ENCODE assay signal across 10 cellular contexts in the genomic region with DNA sequence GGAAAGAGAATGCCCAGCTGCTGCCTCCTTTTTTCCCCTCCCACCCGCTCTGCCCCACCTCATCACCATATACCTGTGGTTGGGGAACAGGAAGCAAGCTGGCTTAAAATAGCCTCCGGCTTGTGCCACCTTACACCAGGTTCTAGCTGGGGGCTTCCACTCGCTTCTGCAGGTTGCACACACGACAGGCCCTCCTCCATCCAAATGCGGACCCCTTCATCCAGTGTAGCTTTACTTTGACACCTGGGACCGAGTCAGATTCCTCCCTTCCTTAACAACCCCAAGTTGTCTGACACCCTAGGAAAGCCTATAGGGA. TPM values are rescaled to one million over a fixed set of nuclear protein-coding genes. Genes with fewer than 3 reads are reported as not detected.
DNase-seq lines count a peak whose midpoint lies in the region; ATAC-seq, FAIRE-seq and TF ChIP-seq lines count a peak whose summit lies in the region.
"Had no signal": no experiment of that assay in that cellular context is flagged by ENCODE, and none has a peak within 500 bp of the region (broad histone marks: within the 10 kb centered on the region; RNA-seq: fewer than 3 reads in every experiment).

No MANE protein-coding gene starts in this region.

- CTCF ChIA-PET in CD4-positive, alpha-beta T cell (lab: Charles Lee) = interaction anchor here (1.0 to 1.3 kb wide), 3 partner anchors 11 to 166 kb away, joined by 3 to 5 read pairs (median 4); no protein-coding TSS in a partner anchor
- CTCF ChIA-PET in K562 (lab: Yijun Ruan, JAX; ENCODE audit: low intra/inter-chr PET ratio) = no interaction called here

- H3K36me3 ChIP-seq in HUES64 (ENCODE audit: insufficient read depth, low read length) = peaks cover 3% of the 10 kb centered on the region; the same call in 1 of the 2 replicates
- H3K36me3 ChIP-seq in K562 (ENCODE audit: control insufficient read depth, insufficient read depth, low read length) = no peaks in the 10 kb centered on the region
- no peaks in the 10 kb centered on the region for H3K36me3 ChIP-seq in muscle layer of duodenum (ENCODE audit: control insufficient read depth in 1 of 2, insufficient read depth in 2 of 2, low read length in 2 of 2)
- H3K36me3 ChIP-seq: vagina had no signal

- no peak for TF ChIP-seq CTCF in CD4-positive, alpha-beta T cell (IDR thresholded peaks at IDR 0.05)
- TF ChIP-seq CTCF in K562 (IDR thresholded peaks at IDR 0.05 in 2 of 3, conservative IDR thresholded peaks at IDR 0.05 in 1 of 3; ENCODE audit: insufficient read depth in 2 of 3, low read depth in 1 of 3, low read length in 3 of 3) = no peak
- no peak for TF ChIP-seq CTCF in osteocyte (IDR thresholded peaks at IDR 0.05)

- BruUV-seq in K562 (replicated peaks; lab: Mats Ljungman, UMichigan) = no TSS peak

- no peaks in the 10 kb centered on the region for H3K36me3 Mint-ChIP-seq in CD4-positive, alpha-beta T cell (ENCODE audit: low read depth)
- H3K36me3 Mint-ChIP-seq in osteocyte (ENCODE audit: unreplicated experiment) = no peaks in the 10 kb centered on the region

- peak overlapping the region; percentile 54; the same call in 1 of the 2 replicates for H3K4me2 ChIP-seq in K562 (ENCODE audit: insufficient read depth, low read length)

- H3K9ac ChIP-seq in HUES64 (ENCODE audit: low read depth, low read length) (no peak overlapping the region), K562 (ENCODE audit: insufficient read depth in 1 of 2, low read depth in 2 of 2, low read length in 2 of 2) (peak overlapping the region in 1 of 2 experiments; percentile 15; a peak in 1 of 4 replicates)

- peak overlapping the region; percentile 88 for H3K4me3 Mint-ChIP-seq in CD4-positive, alpha-beta T cell
- no peak overlapping the region for H3K4me3 Mint-ChIP-seq in osteocyte (ENCODE audit: unreplicated experiment)

- FAIRE-seq in K562 (lab: Jason Lieb, UNC) = no peak

- no peaks in the 10 kb centered on the region for H3K27me3 ChIP-seq in CD4-positive, alpha-beta T cell (ENCODE audit: control insufficient read depth, insufficient read depth, low read length)
- H3K27me3 ChIP-seq in HUES64 (ENCODE audit: insufficient read depth, low read length) (no peaks in the 10 kb centered on the region), K562 (ENCODE audit: control insufficient read depth in 2 of 2, insufficient read depth in 2 of 2, low read length in 2 of 2) (peaks cover 0 to 12% of the 10 kb centered on the region in 2 experiments; a peak in 2 of 5 replicates), muscle layer of duodenum (ENCODE audit: low read depth, low read length) (no peaks in the 10 kb centered on the region)
- H3K27me3 ChIP-seq: vagina had no signal

- TF ChIP-seq EP300 in K562 (IDR thresholded peaks at IDR 0.05; ENCODE audit: low read length) = no peak

- H3K27ac Mint-ChIP-seq in CD4-positive, alpha-beta T cell = peak overlapping the region; percentile 90
- H3K27ac Mint-ChIP-seq in osteocyte (ENCODE audit: unreplicated experiment) = no peak overlapping the region

- no peaks in the 10 kb centered on the region for H3K9me1 ChIP-seq in K562 (ENCODE audit: control insufficient read depth, insufficient read depth, low read length)

- H3K4me1 ChIP-seq in HUES64 (ENCODE audit: insufficient read depth, low read length) (peaks cover 64% of the 10 kb centered on the region), K562 (replicated peaks in 1 of 2; ENCODE audit: control insufficient read depth in 2 of 2, insufficient read depth in 2 of 2, low read length in 2 of 2) (peaks cover 19 to 32% of the 10 kb centered on the region in 2 experiments), muscle layer of duodenum (ENCODE audit: control insufficient read depth in 1 of 2, insufficient read depth in 2 of 2, low read length in 2 of 2) (peaks cover 14 to 42% of the 10 kb centered on the region in 2 donors)

- WGBS in HUES64 = 50% methylated on average over 6 of the region's 6 CpGs
- WGBS in K562 (ENCODE audit: insufficient coverage, low coverage, missing lambda C conversion rate) = 37% methylated on average over 6 of the region's 6 CpGs

- no peak for TF ChIP-seq RAD21 in K562 (CRISPR knock-in tag; conservative IDR thresholded peaks at IDR 0.05 in 1 of 2, IDR thresholded peaks at IDR 0.05 in 1 of 2)

- in situ Hi-C loops in K562 (cut with MboI) = no loop called here

- H3K79me2 ChIP-seq in K562 (ENCODE audit: control insufficient read depth, insufficient read depth, low read length) = no peaks in the 10 kb centered on the region

- no peak overlapping the region for H3K27ac ChIP-seq in CD4-positive, alpha-beta T cell (ENCODE audit: low read depth, low read length)
- H3K27ac ChIP-seq in HUES64 (ENCODE audit: low read depth, low read length) = peak overlapping the region; percentile 56
- 0 out of 3 replicates have a peak overlapping the region, but pooled peaks have one; percentile 5 for H3K27ac ChIP-seq in K562 (ENCODE audit: extremely low read depth, low read depth, low read length)
- peak overlapping the region; percentile 82 for H3K27ac ChIP-seq in muscle layer of duodenum (ENCODE audit: low read length)

- POLR2A ChIA-PET in CD4-positive, alpha-beta T cell (lab: Charles Lee) = interaction anchor here (0.6 to 1.5 kb wide), 7 partner anchors 11 to 190 kb away, joined by 3 to 6 read pairs (median 3); no protein-coding TSS in a partner anchor
- POLR2A ChIA-PET in K562 (lab: Yijun Ruan, JAX) = interaction anchor here (0.6 to 1.5 kb wide), 8 partner anchors 8 to 140 kb away, joined by 3 to 5 read pairs (median 3); no protein-coding TSS in a partner anchor

- ATAC-seq in CD4-positive, alpha-beta T cell (ENCODE audit: poor library complexity) = no peak
- ATAC-seq in K562 (no peak), GM19455 (IDR thresholded peaks at IDR 0.05; ENCODE audit: unreplicated experiment) (no peak)

- peaks cover 5% of the 10 kb centered on the region for H3K27me3 Mint-ChIP-seq in CD4-positive, alpha-beta T cell
- peaks cover 52% of the 10 kb centered on the region for H3K27me3 Mint-ChIP-seq in osteocyte (ENCODE audit: unreplicated experiment)

- no peaks in the 10 kb centered on the region for H3K9me3 ChIP-seq in CD4-positive, alpha-beta T cell (ENCODE audit: control insufficient read depth, low read length)
- no peaks in the 10 kb centered on the region for H3K9me3 ChIP-seq in HUES64 (ENCODE audit: insufficient read depth, low read depth, low read length)
- H3K9me3 ChIP-seq in K562 (replicated peaks; ENCODE audit: control insufficient read depth, insufficient read depth, low read depth, low read length) = no peaks in the 10 kb centered on the region
- H3K9me3 ChIP-seq in muscle layer of duodenum (ENCODE audit: control insufficient read depth in 1 of 2, low read length in 2 of 2) = no peaks in the 10 kb centered on the region
- H3K9me3 ChIP-seq: vagina had no signal

- no peaks in the 10 kb centered on the region for H3K9me3 Mint-ChIP-seq in CD4-positive, alpha-beta T cell
- no peaks in the 10 kb centered on the region for H3K9me3 Mint-ChIP-seq in osteocyte (ENCODE audit: unreplicated experiment)

- H3K4me3 ChIP-seq in HUES64 (ENCODE audit: low read length) (no peak overlapping the region), K562 (no peak overlapping the region), muscle layer of duodenum (ENCODE audit: low read depth in 1 of 2, low read length in 2 of 2) (no peak overlapping the region)
- H3K4me3 ChIP-seq: vagina had no signal

- H4K20me1 ChIP-seq in K562 (replicated peaks; ENCODE audit: control insufficient read depth, insufficient read depth, low read length) = no peaks in the 10 kb centered on the region

- DNase-seq in CD4-positive, alpha-beta T cell = no peak
- no peak for DNase-seq in K562 (ENCODE audit: extremely low read depth in 1 of 4, low spot score in 3 of 4)
- DNase-seq in osteocyte (ENCODE audit: extremely low spot score, unreplicated experiment) = no peak
- DNase-seq in NCI-H1436 treated with DMSO at 0.1 percent for 48 hours (lab: John Stamatoyannopoulos, UW) = no peak
- DNase-seq in NCI-H524 (lab: John Stamatoyannopoulos, UW) = no peak
- DNase-seq: SW 1271 had no signal

- peak overlapping the region; percentile 85 for H2AFZ ChIP-seq in K562 (ENCODE audit: low read depth, low read length)

- intact Hi-C loops in CD4-positive, alpha-beta T cell (cut with DNase I, micrococcal nuclease) = loop anchor here in 1 of 2 experiments (5.0 kb wide), 1 partner anchor 46 kb away; no protein-coding TSS in a partner anchor
- intact Hi-C loops in K562 (cut with micrococcal nuclease) = no loop called here

- H3K4me1 Mint-ChIP-seq in CD4-positive, alpha-beta T cell (ENCODE audit: low read depth) = peaks cover 26% of the 10 kb centered on the region
- peaks cover 8% of the 10 kb centered on the region for H3K4me1 Mint-ChIP-seq in osteocyte (ENCODE audit: unreplicated experiment)

- no peak for TF ChIP-seq POLR2A in K562 (conservative IDR thresholded peaks at IDR 0.05)

RNA-seq across cellular contexts. Expression of a gene that starts 14.6 kb away (rescaled TPM):
- total RNA-seq in CD4-positive, alpha-beta T cell = not detected
- 4.1 TPM for polyA plus RNA-seq in HUES64 (2013, experiment 1 of 2)
- polyA plus RNA-seq in HUES64 (2013, experiment 2 of 2) = 7.0 TPM
- total RNA-seq in K562 (2011; cell fraction: chromatin; rRNA removed; ENCODE audit: low replicate concordance) = 5.4 and 17.4 TPM in 2 replicates
- 5.8 and 9.7 TPM in 2 replicates for total RNA-seq in K562 (2011; cell fraction: nucleolus; rRNA removed)
- total RNA-seq in K562 (2011; cell fraction: nucleoplasm; rRNA removed) = 7.8 and 9.5 TPM in 2 replicates
- total RNA-seq in K562 (2014; rRNA removed) (0.37 and 0.73 TPM in 2 replicates), K562 (2014; rRNA removed; fragmentation: Illumina TruSeq; extraction: Trizol) (0.73 and 1.1 TPM in 2 replicates), K562 (2015; rRNA removed; fragmentation: Illumina TruSeq; extraction: Trizol) (0.45 and 0.47 TPM in 2 replicates), K562 (2021) (0.83 and 1.0 TPM in 2 replicates), osteocyte (not detected in 2 replicates)
- polyA plus RNA-seq in K562 (2011; rRNA removed) (3.4 and 5.9 TPM in 2 replicates), K562 (2014; fragmentation: Illumina TruSeq; extraction: Trizol) (1.2 and 1.6 TPM in 2 replicates), K562 (2014; fragmentation: Nextera tagmentation; extraction: Ambion mirVana) (under 1 TPM; 0.10 to 0.17 TPM), K562 (2014; rRNA removed) (0.84 and 1.3 TPM in 2 replicates)
- 2.6 and 3.6 TPM in 2 replicates for polyA plus RNA-seq in K562 (2011; cell fraction: cytosol; rRNA removed)
- 7.5 and 19.7 TPM in 2 replicates for polyA plus RNA-seq in K562 (2011; cell fraction: nucleus; rRNA removed)
- 1.2 and 3.3 TPM in 2 replicates for polyA plus RNA-seq in K562 (2012)
- polyA minus RNA-seq in K562 (2011; rRNA and poly(A)+ RNA removed) = 3.0 and 5.2 TPM in 2 replicates
- 0.55 and 1.3 TPM in 2 replicates for polyA minus RNA-seq in K562 (2011; cell fraction: cytosol; rRNA and poly(A)+ RNA removed)
- polyA minus RNA-seq in K562 (2011; cell fraction: nucleus; rRNA and poly(A)+ RNA removed) = 3.4 and 4.8 TPM in 2 replicates

RNA-seq across cellular contexts. Expression of a gene that starts 19.4 kb away (rescaled TPM):
- total RNA-seq in CD4-positive, alpha-beta T cell = not detected
- 9.5 TPM for polyA plus RNA-seq in HUES64 (2013, experiment 1 of 2)
- 16.9 TPM for polyA plus RNA-seq in HUES64 (2013, experiment 2 of 2)
- 2.9 and 13.1 TPM in 2 replicates for total RNA-seq in K562 (2011; cell fraction: chromatin; rRNA removed; ENCODE audit: low replicate concordance)
- total RNA-seq in K562 (2011; cell fraction: nucleolus; rRNA removed) = 6.3 and 10.7 TPM in 2 replicates
- total RNA-seq in K562 (2011; cell fraction: nucleoplasm; rRNA removed) = 4.1 and 5.0 TPM in 2 replicates
- total RNA-seq in K562 (2014; rRNA removed) = 0.54 and 1.0 TPM in 2 replicates
- 0.36 and 0.41 TPM in 2 replicates for total RNA-seq in K562 (2014; rRNA removed; fragmentation: Illumina TruSeq; extraction: Trizol)
- 0.79 and 0.80 TPM in 2 replicates for total RNA-seq in K562 (2015; rRNA removed; fragmentation: Illumina TruSeq; extraction: Trizol)
- 0.47 and 0.60 TPM in 2 replicates for total RNA-seq in K562 (2021)
- 2.0 and 2.4 TPM in 2 replicates for polyA plus RNA-seq in K562 (2011; rRNA removed)
- polyA plus RNA-seq in K562 (2011; cell fraction: cytosol; rRNA removed) = 1.1 and 3.8 TPM in 2 replicates
- polyA plus RNA-seq in K562 (2011; cell fraction: nucleus; rRNA removed) = 3.4 and 14.8 TPM in 2 replicates
- 0.62 and 1.6 TPM in 2 replicates for polyA plus RNA-seq in K562 (2012)
- polyA plus RNA-seq in K562 (2014; fragmentation: Illumina TruSeq; extraction: Trizol) = 0.79 and 1.2 TPM in 2 replicates
- polyA plus RNA-seq in K562 (2014; fragmentation: Nextera tagmentation; extraction: Ambion mirVana) = under 1 TPM in 1 of 2 experiments, not detected in 1; 0.11 TPM
- polyA plus RNA-seq in K562 (2014; rRNA removed) = 0.27 TPM in 1 of 2 replicates, not detected in the other
- polyA minus RNA-seq in K562 (2011; rRNA and poly(A)+ RNA removed) = 1.9 and 3.9 TPM in 2 replicates
- 2.3 and 3.0 TPM in 2 replicates for polyA minus RNA-seq in K562 (2011; cell fraction: cytosol; rRNA and poly(A)+ RNA removed)
- polyA minus RNA-seq in K562 (2011; cell fraction: nucleus; rRNA and poly(A)+ RNA removed) = 5.6 and 12.5 TPM in 2 replicates
- not detected in 2 replicates for total RNA-seq in osteocyte
- total RNA-seq: vagina had no signal
